24 cellular contexts compared by ENCODE assay signal in genomic region chr4:62543002-62543401, GRCh38.
"Had no signal": no experiment of that assay in that cellular context is flagged by ENCODE, and none has a peak within 500 bp of the region (broad histone marks: within the 10 kb centered on the region; RNA-seq: fewer than 3 reads in every experiment).

No MANE protein-coding gene starts in this region.

- H3K4me1 ChIP-seq: left ventricle myocardium inferior, prostate gland, stomach, testis, thyroid gland, transverse colon, upper lobe of left lung, vagina had no signal

- ATAC-seq: natural killer cell; right cardiac atrium; sciatic nerve; stimulated activated naive B cell treated with anti-CD40 and anti-IgM and Interleukin-4, amounts not matched to agents 10 μg/mL and 1 μg/mL and 100 μg/mL, for 72 hours; stimulated activated naive CD8-positive, alpha-beta T cell treated with anti-CD3 and anti-CD28 coated beads, Interleukin-15, Interleukin-2, amounts not matched to agents 100 U/mL and 50 U/mL, for 24 hours had no signal

- DNase-seq: islet precursor cell; left ventricle myocardium inferior; mesendoderm; naive B cell; natural killer cell; ovary; retina; right cardiac atrium; stimulated activated CD4-positive, alpha-beta T cell treated with anti-CD3 and anti-CD28 coated beads, Interleukin-12 subunit alpha, Interleukin-12 subunit beta, amount 100 ng/mL, for 4 hours; stimulated activated CD4-positive, alpha-beta T cell treated with anti-CD3 and anti-CD28 coated beads, Interleukin-15, amount 100 ng/mL, for 24 hours; stimulated activated CD4-positive, alpha-beta T cell treated with anti-CD3 and anti-CD28 coated beads, Interleukin-2, amount 100 ng/mL, for 24 hours; stimulated activated CD4-positive, alpha-beta T cell treated with anti-CD3 and anti-CD28 coated beads, Interleukin-4, amount 100 ng/mL, for 1 hour; stimulated activated naive B cell treated with anti-CD40 and anti-IgM and Interleukin-4, amounts not matched to agents 10 μg/mL and 1 μg/mL and 100 μg/mL, for 72 hours; stimulated activated naive CD8-positive, alpha-beta T cell treated with anti-CD3 and anti-CD28 coated beads, Interleukin-15, Interleukin-2, amounts not matched to agents 100 U/mL and 50 U/mL, for 24 hours; stomach; testis; thyroid gland; transverse colon; upper lobe of left lung had no signal

- H3K27me3 ChIP-seq: ovary, stomach, testis, thyroid gland, transverse colon, upper lobe of left lung, vagina had no signal

- H3K9me3 ChIP-seq: ovary, prostate gland, testis, thyroid gland had no signal

- H3K36me3 ChIP-seq: left ventricle myocardium inferior, ovary, prostate gland, stomach, thyroid gland, transverse colon, upper lobe of left lung, vagina had no signal

- H3K4me3 ChIP-seq: left ventricle myocardium inferior, lung, ovary, prostate gland, skin epidermis, stomach, testis, thyroid gland, transverse colon, upper lobe of left lung, vagina had no signal

- H3K27ac ChIP-seq: left ventricle myocardium inferior, ovary, prostate gland, skin epidermis, stomach, testis, thyroid gland, transverse colon, upper lobe of left lung, vagina had no signal
